21 cellular contexts compared by ENCODE assay signal in the genomic region with DNA sequence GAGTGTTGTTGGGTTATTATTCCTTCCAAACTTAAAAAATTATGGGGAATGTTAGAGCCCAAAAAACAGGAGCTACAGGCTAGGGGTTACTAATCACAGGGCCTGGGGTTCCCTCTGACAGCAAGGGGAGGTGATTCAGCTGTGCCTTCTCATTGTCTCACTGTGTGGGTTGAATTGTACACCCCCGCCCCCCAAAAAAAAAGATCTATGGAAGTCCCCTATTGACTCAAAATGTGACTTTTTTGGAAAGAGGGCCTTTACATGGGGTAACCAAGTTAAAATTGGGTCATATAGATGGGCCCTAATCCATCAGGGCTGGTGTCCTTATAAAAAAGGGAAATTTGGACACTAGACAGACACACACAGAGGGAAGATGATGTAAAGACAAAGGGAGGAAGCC.
"Had no signal": no experiment of that assay in that cellular context is flagged by ENCODE, and none has a peak within 500 bp of the region (broad histone marks: within the 10 kb centered on the region; RNA-seq: fewer than 3 reads in every experiment).

No MANE protein-coding gene starts in this region.

- H3K27me3 Mint-ChIP-seq: activated CD4-positive, alpha-beta T cell treated with anti-CD3 and anti-CD28 coated beads, Interleukin-2, amount 10 ng/mL, durations not matched to agents 7 days and 5 days; natural killer cell treated with Interleukin-12 subunit alpha and Interleukin-12 subunit beta and Interleukin-15 and Interleukin-18, amount 100 ng/mL, for 72 hours had no signal

- H3K4me3 Mint-ChIP-seq: activated CD4-positive, alpha-beta T cell treated with anti-CD3 and anti-CD28 coated beads, Interleukin-2, amount 10 ng/mL, durations not matched to agents 7 days and 5 days; memory B cell; natural killer cell treated with Interleukin-12 subunit alpha and Interleukin-12 subunit beta and Interleukin-15 and Interleukin-18, amount 100 ng/mL, for 72 hours; T-helper 1 cell treated with Interleukin-12 subunit alpha and Interleukin-12 subunit beta and Interleukin-4 antibody, amounts not matched to agents 30 μg/mL and 1 μg/mL, for 36 hours had no signal

- FAIRE-seq: islet of Langerhans had no signal

- DNase-seq: activated CD4-positive, alpha-beta T cell treated with anti-CD3 and anti-CD28 coated beads, Interleukin-2, amount 10 ng/mL, durations not matched to agents 7 days and 5 days; activated CD4-positive, CD25-positive, alpha-beta regulatory T cell; activated T-cell treated with anti-CD3 and anti-CD28 coated beads, Interleukin-2, amount 50 U/mL, for 1 hour; brain microvascular endothelial cell; central memory CD4-positive, alpha-beta T cell; dermis blood vessel endothelial cell; effector memory CD4-positive, alpha-beta T cell; foreskin melanocyte; hypothalamus; left cardiac atrium; retina; stimulated activated CD4-positive, alpha-beta T cell treated with anti-CD3 and anti-CD28 coated beads, Interleukin-4, amount 100 ng/mL, for 1 hour; stimulated activated naive CD4-positive, alpha-beta T cell treated with Interleukin-2 at 50 U/mL for 16 hours; upper lobe of left lung had no signal

- H3K27ac ChIP-seq: ascending aorta, brain microvascular endothelial cell, upper lobe of left lung had no signal

- H3K9me3 Mint-ChIP-seq: activated naive CD4-positive, alpha-beta T cell treated with anti-CD3 and anti-CD28 coated beads, Interleukin-2, amount 50 U/mL, for 72 hours; memory B cell; natural killer cell treated with Interleukin-12 subunit alpha and Interleukin-12 subunit beta and Interleukin-15 and Interleukin-18, amount 100 ng/mL, for 72 hours; T-helper 1 cell treated with Interleukin-12 subunit alpha and Interleukin-12 subunit beta and Interleukin-4 antibody, amounts not matched to agents 30 μg/mL and 1 μg/mL, for 36 hours had no signal

- H3K9me3 ChIP-seq: ascending aorta, upper lobe of left lung had no signal

- H3K4me1 Mint-ChIP-seq: activated CD4-positive, alpha-beta T cell treated with anti-CD3 and anti-CD28 coated beads, Interleukin-2, amount 10 ng/mL, durations not matched to agents 7 days and 5 days; memory B cell had no signal

- H3K27ac Mint-ChIP-seq: activated CD4-positive, alpha-beta T cell treated with anti-CD3 and anti-CD28 coated beads, Interleukin-2, amount 10 ng/mL, durations not matched to agents 7 days and 5 days; activated naive CD4-positive, alpha-beta T cell treated with anti-CD3 and anti-CD28 coated beads, Interleukin-2, amount 50 U/mL, for 72 hours; memory B cell; natural killer cell treated with Interleukin-12 subunit alpha and Interleukin-12 subunit beta and Interleukin-15 and Interleukin-18, amount 100 ng/mL, for 72 hours; progenitor cell of endocrine pancreas; T-helper 1 cell treated with Interleukin-12 subunit alpha and Interleukin-12 subunit beta and Interleukin-4 antibody, amounts not matched to agents 30 μg/mL and 1 μg/mL, for 36 hours had no signal

- H3K4me1 ChIP-seq: ascending aorta, upper lobe of left lung had no signal

- H3K36me3 Mint-ChIP-seq: activated naive CD4-positive, alpha-beta T cell treated with anti-CD3 and anti-CD28 coated beads, Interleukin-2, amount 50 U/mL, for 72 hours; memory B cell; natural killer cell treated with Interleukin-12 subunit alpha and Interleukin-12 subunit beta and Interleukin-15 and Interleukin-18, amount 100 ng/mL, for 72 hours had no signal

- H3K27me3 ChIP-seq: ascending aorta, brain microvascular endothelial cell, upper lobe of left lung had no signal

- H3K4me3 ChIP-seq: ascending aorta, upper lobe of left lung had no signal

- H3K36me3 ChIP-seq: ascending aorta, brain microvascular endothelial cell, upper lobe of left lung had no signal

- ATAC-seq: left cardiac atrium; natural killer cell treated with Interleukin-12 subunit alpha and Interleukin-12 subunit beta and Interleukin-15 and Interleukin-18, amount 100 ng/mL, for 72 hours had no signal
